ENCODE assay signal across 12 cellular contexts in the genomic region with DNA sequence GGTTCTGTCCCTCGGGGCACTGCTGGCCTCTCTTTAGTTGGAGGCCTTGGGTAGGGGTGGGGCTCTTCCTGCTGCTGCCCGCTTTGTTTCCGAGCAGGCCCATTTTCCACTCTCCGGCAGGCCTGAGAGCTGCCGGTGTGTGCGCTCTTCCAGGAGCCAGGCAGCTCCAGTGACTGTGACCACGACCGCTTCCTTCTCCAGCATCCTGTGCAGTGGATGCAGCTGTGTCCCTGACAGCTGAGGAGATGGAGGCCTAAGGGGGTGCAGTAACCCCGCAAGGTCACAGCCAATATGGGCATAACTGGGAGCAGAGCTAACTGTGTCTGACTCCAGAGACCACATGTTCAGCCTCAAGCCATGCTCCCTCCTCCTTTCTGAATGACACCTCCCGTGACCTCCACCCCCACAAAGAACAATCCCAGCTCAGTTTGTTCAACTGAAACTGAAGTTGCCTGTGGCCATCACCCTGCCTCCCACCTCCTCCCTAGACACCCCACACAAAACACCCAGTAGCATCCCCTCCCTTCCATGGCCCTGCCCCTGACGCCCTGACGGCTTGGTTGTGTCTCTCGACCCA. TPM values are rescaled to one million over a fixed set of nuclear protein-coding genes. Genes with fewer than 3 reads are reported as not detected.
DNase-seq lines count a peak whose midpoint lies in the region; ATAC-seq, FAIRE-seq and TF ChIP-seq lines count a peak whose summit lies in the region.
"Had no signal": no experiment of that assay in that cellular context is flagged by ENCODE, and none has a peak within 500 bp of the region (broad histone marks: within the 10 kb centered on the region; RNA-seq: fewer than 3 reads in every experiment).

No MANE protein-coding gene starts in this region.

- H4K20me1 ChIP-seq in H9 (ENCODE audit: control insufficient read depth, insufficient read depth, insufficient read length), result no peaks in the 10 kb centered on the region

- no peak for TF ChIP-seq CTCF in H9 (conservative IDR thresholded peaks at IDR 0.05)
- no peak for TF ChIP-seq CTCF in ascending aorta (IDR thresholded peaks at IDR 0.05)
- TF ChIP-seq CTCF in kidney (IDR thresholded peaks at IDR 0.05; ENCODE audit: borderline replicate concordance, extremely low read depth, insufficient read depth), result no peak

- H3K9ac ChIP-seq in H9 (ENCODE audit: extremely low read depth, insufficient read length, low read length) (no peak overlapping the region), kidney (ENCODE audit: low read length in 2 of 2) (no peak overlapping the region), skeletal muscle satellite cell (ENCODE audit: low read depth, low read length) (peak overlapping the region; percentile 7)

- peak overlapping the region; percentile 61 to 96 (median 68); a peak in 3 of 7 replicates for H3K27ac Mint-ChIP-seq in H9
- H3K27ac Mint-ChIP-seq: activated T-cell treated with anti-CD3 and anti-CD28 coated beads, Interleukin-2, amount 50 U/mL, for 72 hours; stimulated activated naive B cell treated with anti-CD40 and anti-IgM and Interleukin-4, amounts not matched to agents 10 μg/mL and 1 μg/mL and 100 μg/mL, for 72 hours had no signal

- no peaks in the 10 kb centered on the region for H3K79me2 ChIP-seq in H9 (ENCODE audit: insufficient read depth, low read length)

- no peaks in the 10 kb centered on the region for H3K9me3 Mint-ChIP-seq in H9
- H3K9me3 Mint-ChIP-seq: activated T-cell treated with anti-CD3 and anti-CD28 coated beads, Interleukin-2, amount 50 U/mL, for 72 hours; stimulated activated naive B cell treated with anti-CD40 and anti-IgM and Interleukin-4, amounts not matched to agents 10 μg/mL and 1 μg/mL and 100 μg/mL, for 72 hours had no signal

- H2BK5ac ChIP-seq in H9 (ENCODE audit: insufficient read length, low read length), result no peak overlapping the region

- no peak overlapping the region for H3K4me2 ChIP-seq in H9 (ENCODE audit: insufficient read depth, insufficient read length, low read length)
- peak overlapping the region; percentile 17 for H3K4me2 ChIP-seq in skeletal muscle satellite cell (ENCODE audit: low read length)

- H2BK20ac ChIP-seq in H9 (ENCODE audit: low read depth, low read length, poor library complexity, severe bottlenecking), result no peak overlapping the region

- no peak overlapping the region for H2AK5ac ChIP-seq in H9 (ENCODE audit: insufficient read length, low read length)

- H3K9me3 ChIP-seq in H9 (ENCODE audit: control insufficient read depth, low read depth, low read length), result no peaks in the 10 kb centered on the region
- H3K9me3 ChIP-seq in ascending aorta, result no peaks in the 10 kb centered on the region
- no peaks in the 10 kb centered on the region for H3K9me3 ChIP-seq in kidney (ENCODE audit: control insufficient read depth in 1 of 2, low read length in 2 of 2)
- no peaks in the 10 kb centered on the region for H3K9me3 ChIP-seq in skeletal muscle satellite cell (replicated peaks; ENCODE audit: low read length)

- H3K23me2 ChIP-seq in H9 (ENCODE audit: insufficient read length, low read depth, low read length, poor library complexity, severe bottlenecking), result no peaks in the 10 kb centered on the region

- H3K27ac ChIP-seq in H9 (ENCODE audit: insufficient read length, low read depth, low read length), result no peak overlapping the region
- H3K27ac ChIP-seq in ascending aorta, result peak overlapping the region; percentile 79 to 84
- peak overlapping the region; percentile 19 to 51 for H3K27ac ChIP-seq in kidney (ENCODE audit: low read depth in 2 of 2, low read length in 2 of 2)

- H3K36me3 ChIP-seq in ascending aorta, result peaks cover 9 to 31% of the 10 kb centered on the region in 2 donors
- peaks cover 9 to 20% of the 10 kb centered on the region in 2 donors for H3K36me3 ChIP-seq in kidney (ENCODE audit: control insufficient read depth in 1 of 2, insufficient read depth in 2 of 2, low read length in 2 of 2)
- peaks cover 38% of the 10 kb centered on the region for H3K36me3 ChIP-seq in skeletal muscle satellite cell (ENCODE audit: insufficient read depth, low read length)

- no peak overlapping the region for H3T11ph ChIP-seq in H9 (ENCODE audit: low read length)

- no peak for DNase-seq in H9
- peak in 1 of 2 donors; percentile 80 for DNase-seq in ascending aorta (ENCODE audit: low spot score in 2 of 2)
- no peak for DNase-seq in kidney
- DNase-seq in iPS-NIHi7 (ENCODE audit: extremely low spot score), result no peak
- DNase-seq in D341Med (ENCODE audit: low spot score), result no peak
- no peak for DNase-seq in RPMI8226
- DNase-seq: activated T-cell treated with anti-CD3 and anti-CD28 coated beads, Interleukin-2, amount 50 U/mL, for 72 hours; erythroblast; stimulated activated naive B cell treated with anti-CD40 and anti-IgM and Interleukin-4, amounts not matched to agents 10 μg/mL and 1 μg/mL and 100 μg/mL, for 72 hours had no signal

- no peak for ATAC-seq in HG03280 (IDR thresholded peaks at IDR 0.05; ENCODE audit: unreplicated experiment)
- ATAC-seq: stimulated activated naive B cell treated with anti-CD40 and anti-IgM and Interleukin-4, amounts not matched to agents 10 μg/mL and 1 μg/mL and 100 μg/mL, for 72 hours had no signal

- no peak overlapping the region for H4K8ac ChIP-seq in H9 (replicated peaks; ENCODE audit: insufficient read length, low read depth, low read length)

- no peak overlapping the region for H3K23ac ChIP-seq in H9 (ENCODE audit: insufficient read length, low read depth, low read length)

- H3K56ac ChIP-seq in H9 (ENCODE audit: insufficient read length, low read depth, low read length), result no peak overlapping the region

- no peak overlapping the region for H4K5ac ChIP-seq in H9 (ENCODE audit: insufficient read length, low read depth, low read length)

- WGBS in H9 (ENCODE audit: extremely low coverage, insufficient read length, low lambda C conversion rate), result no CpG with 5 or more reads among the region's 13 CpGs

- H3K4me3 ChIP-seq in ascending aorta (no peak overlapping the region), kidney (ENCODE audit: low read length in 2 of 2) (no peak overlapping the region), skeletal muscle satellite cell (ENCODE audit: low read length) (no peak overlapping the region)

- intact Hi-C loops in ascending aorta (cut with DNase I) (loop anchor here (2.0 to 5.0 kb wide), 3 partner anchors 35 to 345 kb away; a partner anchor contains a TSS), kidney (cut with DNase I) (no loop called here)

- H2BK12ac ChIP-seq in H9 (ENCODE audit: insufficient read length, low read depth, low read length), result no peak overlapping the region

- H3K4me1 Mint-ChIP-seq in H9, result peaks cover 26 to 44% of the 10 kb centered on the region in 2 experiments

- H3K27me3 Mint-ChIP-seq in H9 (ENCODE audit: low read depth), result no peaks in the 10 kb centered on the region; the same call in 1 of the 2 replicates
- H3K27me3 Mint-ChIP-seq: stimulated activated naive B cell treated with anti-CD40 and anti-IgM and Interleukin-4, amounts not matched to agents 10 μg/mL and 1 μg/mL and 100 μg/mL, for 72 hours had no signal

- H3K79me1 ChIP-seq in H9 (ENCODE audit: insufficient read depth, low read depth, low read length, poor library complexity, severe bottlenecking), result no peaks in the 10 kb centered on the region

- FAIRE-seq in kidney (lab: Jason Lieb, UNC), result no peak
- FAIRE-seq: G401.6 had no signal

- H3K36me3 Mint-ChIP-seq in H9 (ENCODE audit: insufficient read depth in 1 of 3, low read depth in 3 of 3), result peaks cover 3 to 22% (median 19%) of the 10 kb centered on the region in 3 experiments; a peak in 6 of 7 replicates

- H3K4me3 Mint-ChIP-seq in H9, result peak overlapping the region in 1 of 2 experiments; percentile 52; a peak in 1 of 5 replicates
- H3K4me3 Mint-ChIP-seq: activated T-cell treated with anti-CD3 and anti-CD28 coated beads, Interleukin-2, amount 50 U/mL, for 72 hours; stimulated activated naive B cell treated with anti-CD40 and anti-IgM and Interleukin-4, amounts not matched to agents 10 μg/mL and 1 μg/mL and 100 μg/mL, for 72 hours had no signal

- no peak overlapping the region for H2BK120ac ChIP-seq in H9 (ENCODE audit: low read depth, low read length, poor library complexity, severe bottlenecking)

- H2AFZ ChIP-seq in H9 (ENCODE audit: low read length), result no peak overlapping the region

- H4K91ac ChIP-seq in H9 (ENCODE audit: insufficient read length, low read depth, low read length), result no peak overlapping the region

- no peak overlapping the region for H2BK15ac ChIP-seq in H9 (ENCODE audit: low read depth, low read length)

- H3K27me3 ChIP-seq in H9 (ENCODE audit: insufficient read depth, low read length) (no peaks in the 10 kb centered on the region), ascending aorta (no peaks in the 10 kb centered on the region), skeletal muscle satellite cell (ENCODE audit: control insufficient read depth, insufficient read depth, low read length) (no peaks in the 10 kb centered on the region)

- no peak overlapping the region for H3K14ac ChIP-seq in H9 (ENCODE audit: insufficient read depth, low read length)

- H3K18ac ChIP-seq in H9 (ENCODE audit: insufficient read length, low read depth, low read length), result no peak overlapping the region

- no peak overlapping the region for H3K4ac ChIP-seq in H9 (ENCODE audit: low read depth, low read length)

- H3K4me1 ChIP-seq in H9 (ENCODE audit: insufficient read depth, low read length) (no peaks in the 10 kb centered on the region), ascending aorta (peaks cover 9 to 25% of the 10 kb centered on the region in 2 donors), kidney (ENCODE audit: control insufficient read depth in 1 of 2, insufficient read depth in 1 of 2, low read depth in 1 of 2, low read length in 2 of 2) (peaks cover 0 to 12% of the 10 kb centered on the region in 2 donors), skeletal muscle satellite cell (ENCODE audit: control insufficient read depth, insufficient read depth, low read length) (peaks cover 19% of the 10 kb centered on the region)

RNA-seq across cellular contexts. Expression of a gene that starts 28.0 kb away (rescaled TPM):
- total RNA-seq in H9 (2021), result 9.6 and 9.8 TPM in 2 replicates
- total RNA-seq in ascending aorta, result 7.6 TPM
- 9.0 TPM for total RNA-seq in kidney
- 5.8 TPM for polyA plus RNA-seq in kidney (ENCODE audit: insufficient read depth, low read depth, low replicate concordance)
- total RNA-seq in skeletal muscle satellite cell (2012; rRNA removed), result 2.8 and 3.3 TPM in 2 replicates

RNA-seq across cellular contexts. Expression of a gene that starts 48.9 kb away (rescaled TPM):
- 73.4 and 75.5 TPM in 2 replicates for total RNA-seq in H9 (2021)
- total RNA-seq in ascending aorta, result 77.0 TPM
- total RNA-seq in kidney, result 89.2 TPM
- polyA plus RNA-seq in kidney (ENCODE audit: insufficient read depth, low read depth, low replicate concordance), result 70.7 TPM
- 81.4 and 126 TPM in 2 replicates for total RNA-seq in skeletal muscle satellite cell (2012; rRNA removed)
